Comparison of ENCODE assay signal across 18 cellular contexts in genomic region chrX:23127586-23127985, GRCh38.
"Had no signal": no experiment of that assay in that cellular context is flagged by ENCODE, and none has a peak within 500 bp of the region (broad histone marks: within the 10 kb centered on the region; RNA-seq: fewer than 3 reads in every experiment).

No MANE protein-coding gene starts in this region.

- DNase-seq: activated B cell treated with CpG ODN at 0.5 μM for 24 hours; activated CD4-positive, alpha-beta memory T cell treated with anti-CD3 and anti-CD28 coated beads for 36 hours; activated CD4-positive, alpha-beta T cell treated with anti-CD3 and anti-CD28 coated beads for 4 hours; activated naive CD4-positive, alpha-beta T cell; central memory CD4-positive, alpha-beta T cell; effector CD8-positive, alpha-beta T cell; heart right ventricle; mucosa of descending colon; naive B cell; psoas muscle; right cardiac atrium; stimulated activated CD4-positive, alpha-beta T cell treated with anti-CD3 and anti-CD28 coated beads, Interleukin-2, amount 100 ng/mL, for 24 hours; stimulated activated naive CD8-positive, alpha-beta T cell treated with anti-CD3 and anti-CD28 coated beads, Interleukin-15, Interleukin-2, amounts not matched to agents 100 U/mL and 50 U/mL, for 24 hours; tibial artery had no signal

- ATAC-seq: heart right ventricle; mucosa of descending colon; psoas muscle; right cardiac atrium; stimulated activated naive CD8-positive, alpha-beta T cell treated with anti-CD3 and anti-CD28 coated beads, Interleukin-15, Interleukin-2, amounts not matched to agents 100 U/mL and 50 U/mL, for 24 hours had no signal

- H3K4me3 ChIP-seq: esophagus muscularis mucosa, heart right ventricle, mucosa of descending colon, neural progenitor cell, psoas muscle, tibial artery had no signal

- H3K4me1 Mint-ChIP-seq: activated B cell treated with CpG ODN at 0.5 μM for 24 hours, brain, memory B cell, naive B cell, neural progenitor cell had no signal

- H3K27me3 Mint-ChIP-seq: activated B cell treated with CpG ODN at 0.5 μM for 24 hours; activated CD4-positive, alpha-beta memory T cell treated with anti-CD3 and anti-CD28 coated beads for 36 hours; memory B cell had no signal

- H3K9me3 Mint-ChIP-seq: activated B cell treated with CpG ODN at 0.5 μM for 24 hours; activated CD4-positive, alpha-beta memory T cell treated with anti-CD3 and anti-CD28 coated beads for 36 hours; memory B cell; neural progenitor cell had no signal

- H3K27me3 ChIP-seq: esophagus muscularis mucosa, heart right ventricle, neural progenitor cell, tibial artery had no signal

- H3K9me3 ChIP-seq: esophagus muscularis mucosa, heart right ventricle, mucosa of descending colon, psoas muscle, tibial artery had no signal

- H3K36me3 Mint-ChIP-seq: activated CD4-positive, alpha-beta memory T cell treated with anti-CD3 and anti-CD28 coated beads for 36 hours; brain; memory B cell; naive B cell; neural progenitor cell had no signal

- H3K4me3 Mint-ChIP-seq: activated B cell treated with CpG ODN at 0.5 μM for 24 hours; activated CD4-positive, alpha-beta memory T cell treated with anti-CD3 and anti-CD28 coated beads for 36 hours; brain; memory B cell; naive B cell; neural progenitor cell had no signal

- H3K4me1 ChIP-seq: esophagus muscularis mucosa, heart right ventricle, neural progenitor cell, psoas muscle, tibial artery had no signal

- H3K27ac Mint-ChIP-seq: activated B cell treated with CpG ODN at 0.5 μM for 24 hours; activated CD4-positive, alpha-beta memory T cell treated with anti-CD3 and anti-CD28 coated beads for 36 hours; brain; memory B cell; naive B cell; neural progenitor cell had no signal

- H3K36me3 ChIP-seq: esophagus muscularis mucosa, heart right ventricle, neural progenitor cell, tibial artery had no signal
